29 cellular contexts compared by ENCODE assay signal in genomic region chr14:22606380-22606779, GRCh38. TPM values are rescaled to one million over a fixed set of nuclear protein-coding genes. Genes with fewer than 3 reads are reported as not detected.
DNase-seq lines count a peak whose midpoint lies in the region; ATAC-seq, FAIRE-seq and TF ChIP-seq lines count a peak whose summit lies in the region.
"Had no signal": no experiment of that assay in that cellular context is flagged by ENCODE, and none has a peak within 500 bp of the region (broad histone marks: within the 10 kb centered on the region; RNA-seq: fewer than 3 reads in every experiment).

No MANE protein-coding gene starts in this region.

- H3K9me2 ChIP-seq in PC-3 (replicated peaks; ENCODE audit: low read length) (no peaks in the 10 kb centered on the region), hepatocyte (replicated peaks; ENCODE audit: insufficient read depth) (no peaks in the 10 kb centered on the region)

- peaks cover 45% of the 10 kb centered on the region for H3K36me3 ChIP-seq in PC-3 (ENCODE audit: low read depth, low read length)
- no peaks in the 10 kb centered on the region for H3K36me3 ChIP-seq in hepatocyte (replicated peaks; ENCODE audit: insufficient read depth, low read depth)
- peaks cover 2% of the 10 kb centered on the region for H3K36me3 ChIP-seq in MG63
- H3K36me3 ChIP-seq in prostate gland: peaks cover 6 to 22% of the 10 kb centered on the region in 2 donors
- H3K36me3 ChIP-seq: BE2C had no signal

- H3K27me3 Mint-ChIP-seq in CD4-positive, alpha-beta T cell: no peaks in the 10 kb centered on the region
- H3K27me3 Mint-ChIP-seq: activated T-cell treated with anti-CD3 and anti-CD28 coated beads, Interleukin-2, amount 50 U/mL, for 24 hours; naive B cell had no signal

- TF ChIP-seq POLR2A in A549 (IDR thresholded peaks at IDR 0.05; ENCODE audit: low read length): no peak
- no peak for TF ChIP-seq POLR2A in prostate gland (IDR thresholded peaks at IDR 0.05)

- H3K9me3 ChIP-seq in A549 (no peaks in the 10 kb centered on the region), PC-3 (ENCODE audit: low read length) (no peaks in the 10 kb centered on the region), hepatocyte (ENCODE audit: low read depth) (no peaks in the 10 kb centered on the region), MG63 (no peaks in the 10 kb centered on the region), prostate gland (no peaks in the 10 kb centered on the region)
- H3K9me3 ChIP-seq in CD4-positive, alpha-beta T cell (ENCODE audit: control insufficient read depth, low read length): no peaks in the 10 kb centered on the region
- H3K9me3 ChIP-seq: BE2C, left lung, neutrophil, spleen, upper lobe of left lung had no signal

- no peak for FAIRE-seq in A549 (lab: Jason Lieb, UNC)
- FAIRE-seq: endothelial cell of umbilical vein, GM12891, islet of Langerhans, K562 had no signal

- peaks cover 88% of the 10 kb centered on the region for H3K36me3 Mint-ChIP-seq in CD4-positive, alpha-beta T cell (ENCODE audit: low read depth)

- no peak overlapping the region for H3K4me3 ChIP-seq in A549
- H3K4me3 ChIP-seq in PC-3 (ENCODE audit: low read length): no peak overlapping the region
- H3K4me3 ChIP-seq in hepatocyte: no peak overlapping the region
- H3K4me3 ChIP-seq in MG63: no peak overlapping the region
- no peak overlapping the region for H3K4me3 ChIP-seq in prostate gland
- H3K4me3 ChIP-seq: dorsolateral prefrontal cortex, K562, left lung, spleen, upper lobe of left lung had no signal

- ATAC-seq in A549 (peak; percentile 28 to 55; a peak in 3 of 6 replicates), PC-3 (peak; percentile 85)
- ATAC-seq in CD4-positive, alpha-beta T cell (ENCODE audit: poor library complexity): no peak
- ATAC-seq: K562, left lung had no signal

- H3K4me3 Mint-ChIP-seq in CD4-positive, alpha-beta T cell: no peak overlapping the region
- H3K4me3 Mint-ChIP-seq: activated T-cell treated with anti-CD3 and anti-CD28 coated beads, Interleukin-2, amount 50 U/mL, for 24 hours; naive B cell had no signal

- no peaks in the 10 kb centered on the region for H3K4me1 Mint-ChIP-seq in CD4-positive, alpha-beta T cell (ENCODE audit: low read depth)

- peaks cover 10% of the 10 kb centered on the region for H3F3A ChIP-seq in PC-3 (ENCODE audit: low read length, unreplicated experiment)

- H3K27ac Mint-ChIP-seq in CD4-positive, alpha-beta T cell: no peak overlapping the region
- H3K27ac Mint-ChIP-seq: activated T-cell treated with anti-CD3 and anti-CD28 coated beads, Interleukin-2, amount 50 U/mL, for 24 hours; naive B cell had no signal

- TF ChIP-seq CTCF in A549 (IDR thresholded peaks at IDR 0.05): no peak
- no peak for TF ChIP-seq CTCF in PC-3 (conservative IDR thresholded peaks at IDR 0.05; ENCODE audit: low read depth, low read length)
- no peak for TF ChIP-seq CTCF in hepatocyte (IDR thresholded peaks at IDR 0.05; ENCODE audit: poor library complexity)
- no peak for TF ChIP-seq CTCF in prostate gland (IDR thresholded peaks at IDR 0.05)
- TF ChIP-seq CTCF in CD4-positive, alpha-beta T cell (IDR thresholded peaks at IDR 0.05): no peak

- H4K20me1 ChIP-seq in PC-3 (ENCODE audit: low read length) (no peaks in the 10 kb centered on the region), hepatocyte (ENCODE audit: insufficient read depth, poor library complexity, severe bottlenecking) (no peaks in the 10 kb centered on the region)

- H3K27ac ChIP-seq in A549 (peak overlapping the region; percentile 72 to 83), PC-3 (ENCODE audit: low read length) (no peak overlapping the region), hepatocyte (peak overlapping the region; percentile 85), prostate gland (no peak overlapping the region)
- H3K27ac ChIP-seq in CD4-positive, alpha-beta T cell (ENCODE audit: low read depth, low read length): no peak overlapping the region
- H3K27ac ChIP-seq: dorsolateral prefrontal cortex, left lung, neutrophil, spleen, upper lobe of left lung had no signal

- H2AFZ ChIP-seq in PC-3 (ENCODE audit: low read length) (no peak overlapping the region), hepatocyte (no peak overlapping the region)

- H3K27me3 ChIP-seq in PC-3 (ENCODE audit: low read length) (no peaks in the 10 kb centered on the region), hepatocyte (no peaks in the 10 kb centered on the region), MG63 (no peaks in the 10 kb centered on the region), prostate gland (replicated peaks; ENCODE audit: insufficient read depth) (no peaks in the 10 kb centered on the region)
- H3K27me3 ChIP-seq in CD4-positive, alpha-beta T cell (ENCODE audit: control insufficient read depth, insufficient read depth, low read length): no peaks in the 10 kb centered on the region
- H3K27me3 ChIP-seq: BE2C, dorsolateral prefrontal cortex, left lung, neutrophil, spleen, upper lobe of left lung had no signal

- H3K79me2 ChIP-seq in PC-3 (ENCODE audit: low read length): no peaks in the 10 kb centered on the region
- peaks cover 2% of the 10 kb centered on the region for H3K79me2 ChIP-seq in hepatocyte

- peak overlapping the region; percentile 66 for H3K4me2 ChIP-seq in A549
- peak overlapping the region; percentile 30; the same call in 1 of the 2 replicates for H3K4me2 ChIP-seq in PC-3 (ENCODE audit: low read length)
- H3K4me2 ChIP-seq in hepatocyte: no peak overlapping the region

- peak in 1 of 2 experiments; percentile 39 for DNase-seq in A549 (ENCODE audit: low read depth in 1 of 2, low spot score in 1 of 2)
- peak; percentile 59 for DNase-seq in LHCN-M2 (ENCODE audit: low read depth)
- DNase-seq in PC-3: peak; percentile 50
- peak; percentile 60 for DNase-seq in hepatocyte (ENCODE audit: low spot score)
- no peak for DNase-seq in MG63
- DNase-seq in HK-2 (ENCODE audit: unreplicated experiment): no peak
- DNase-seq in prostate gland (ENCODE audit: low spot score): no peak
- DNase-seq in CD4-positive, alpha-beta T cell: no peak
- DNase-seq: activated CD4-positive, alpha-beta T cell treated with anti-CD3 and anti-CD28 coated beads for 4 hours; activated gamma-delta T cell treated with Interleukin-2 at 50 U/mL for 16 hours; activated T-cell treated with anti-CD3 and anti-CD28 coated beads, Interleukin-2, amount 50 U/mL, for 24 hours; BE2C; dorsolateral prefrontal cortex; HCEC 1CT; left lung; MM.1S; naive B cell; NCI-H774; spleen; stimulated activated CD4-positive, alpha-beta T cell treated with anti-CD3 and anti-CD28 coated beads, Interleukin-2, amount 100 ng/mL, for 48 hours; substantia nigra; upper lobe of left lung had no signal

- POLR2A ChIA-PET in A549 (lab: Yijun Ruan, JAX) (interaction anchor here (0.6 kb wide), 1 partner anchor 46 kb away, joined by 3 read pairs; no protein-coding TSS in a partner anchor), PC-3 (lab: Charles Lee; ENCODE audit: unreplicated experiment) (interaction anchor here (0.5 kb wide), 1 partner anchor 815 kb away, joined by 3 read pairs; no protein-coding TSS in a partner anchor)
- POLR2A ChIA-PET in CD4-positive, alpha-beta T cell (lab: Charles Lee): no interaction called here

- H3K4me1 ChIP-seq in A549: peaks cover 61% of the 10 kb centered on the region
- peaks cover 47% of the 10 kb centered on the region for H3K4me1 ChIP-seq in PC-3 (ENCODE audit: insufficient read depth, low read length)
- H3K4me1 ChIP-seq in hepatocyte (ENCODE audit: insufficient read depth): peaks cover 22% of the 10 kb centered on the region
- H3K4me1 ChIP-seq in prostate gland (replicated peaks): no peaks in the 10 kb centered on the region
- H3K4me1 ChIP-seq: left lung, upper lobe of left lung had no signal

- TF ChIP-seq RAD21 in A549 (conservative IDR thresholded peaks at IDR 0.05 in 1 of 2, IDR thresholded peaks at IDR 0.05 in 1 of 2): no peak

- CTCF ChIA-PET in A549 (lab: Yijun Ruan, JAX) (interaction anchor here (1.6 to 1.9 kb wide), 2 partner anchors 36 to 46 kb away, joined by 6 to 8 read pairs; no protein-coding TSS in a partner anchor), PC-3 (lab: Charles Lee) (interaction anchor here (0.6 kb wide), 1 partner anchor 17 kb away, joined by 3 read pairs; the partner anchor contains the start of gene DAD1)
- CTCF ChIA-PET in CD4-positive, alpha-beta T cell (lab: Charles Lee): no interaction called here

- no TSS peak for BruUV-seq in PC-3 (replicated peaks; lab: Mats Ljungman, UMichigan)

- intact Hi-C loops in PC-3 (cut with micrococcal nuclease): no loop called here
- intact Hi-C loops in prostate gland (cut with DNase I): no loop called here
- intact Hi-C loops in CD4-positive, alpha-beta T cell (cut with DNase I, micrococcal nuclease): no loop called here

- TF ChIP-seq EP300 in A549 (IDR thresholded peaks at IDR 0.05): no peak

- H3K9ac ChIP-seq in PC-3 (ENCODE audit: low read length): no peak overlapping the region

- 17% methylated on average over 6 of the region's 6 CpGs for whole genome bisulfite sequencing in A549 (ENCODE audit: missing lambda C conversion rate)
- whole genome bisulfite sequencing in hepatocyte (ENCODE audit: low lambda C conversion rate, missing lambda C conversion rate): 38% methylated on average over 6 of the region's 6 CpGs
- WGBS in prostate gland: 57% methylated on average over 6 of the region's 6 CpGs

- H3K9me3 Mint-ChIP-seq in CD4-positive, alpha-beta T cell: no peaks in the 10 kb centered on the region
- H3K9me3 Mint-ChIP-seq: activated T-cell treated with anti-CD3 and anti-CD28 coated beads, Interleukin-2, amount 50 U/mL, for 24 hours; naive B cell had no signal

RNA-seq across cellular contexts. Expression of gene ABHD4, which starts 8.3 kb away (rescaled TPM):
- polyA plus RNA-seq in A549 (2011; rRNA removed) (58.3 and 75.0 TPM in 2 replicates), A549 (2017; fragmentation: RNase III; extraction: RNeasy Plus Mini Kit Qiagen cat#74134 plus additional on column Dnase treatment) (63.4 to 70.7 TPM (median 66.5 TPM) in 3 replicates), hepatocyte (43.3 and 49.8 TPM in 2 replicates)
- polyA plus RNA-seq in A549 (2012; cell fraction: cytosol; rRNA removed): 70.0 and 92.8 TPM in 2 replicates
- polyA plus RNA-seq in A549 (2012; cell fraction: nucleus; rRNA removed): 89.5 and 91.0 TPM in 2 replicates
- 57.6 and 74.4 TPM in 2 replicates for polyA minus RNA-seq in A549 (2011; rRNA and poly(A)+ RNA removed)
- total RNA-seq in LHCN-M2 (2014; rRNA removed) (6.5 and 9.8 TPM in 2 replicates), PC-3 (2014; rRNA removed) (9.1 and 9.6 TPM in 2 replicates), hepatocyte (30.7 and 33.9 TPM in 2 replicates), prostate gland (100 to 1,000 TPM in 1 of 2 donors, 10 to 100 TPM in 1; 25.9 to 116 TPM)
- polyA plus RNA-seq in LHCN-M2 (2012): 51.0 TPM
- 0.89 and 15.5 TPM in 2 replicates for total RNA-seq in MG63 (2014; rRNA removed; shearing (Covaris generic); ENCODE audit: low replicate concordance)
- total RNA-seq in CD4-positive, alpha-beta T cell: 1 to 10 TPM; 7.1 to 8.9 TPM

RNA-seq across cellular contexts. Expression of gene DAD1, which starts 17.4 kb away (rescaled TPM):
- 458 and 474 TPM in 2 replicates for polyA plus RNA-seq in A549 (2011; rRNA removed)
- 417 and 429 TPM in 2 replicates for polyA plus RNA-seq in A549 (2012; cell fraction: cytosol; rRNA removed)
- polyA plus RNA-seq in A549 (2012; cell fraction: nucleus; rRNA removed): 241 and 387 TPM in 2 replicates
- 314 to 317 TPM (median 317 TPM) in 3 replicates for polyA plus RNA-seq in A549 (2017; fragmentation: RNase III; extraction: RNeasy Plus Mini Kit Qiagen cat#74134 plus additional on column Dnase treatment)
- polyA minus RNA-seq in A549 (2011; rRNA and poly(A)+ RNA removed): 144 and 183 TPM in 2 replicates
- 284 and 290 TPM in 2 replicates for total RNA-seq in LHCN-M2 (2014; rRNA removed)
- polyA plus RNA-seq in LHCN-M2 (2012): 462 TPM
- total RNA-seq in PC-3 (2014; rRNA removed): 228 and 258 TPM in 2 replicates
- total RNA-seq in hepatocyte: 327 and 358 TPM in 2 replicates
- 441 and 463 TPM in 2 replicates for polyA plus RNA-seq in hepatocyte
- total RNA-seq in MG63 (2014; rRNA removed; shearing (Covaris generic); ENCODE audit: low replicate concordance): 275 and 292 TPM in 2 replicates
- total RNA-seq in prostate gland: 100 to 1,000 TPM; 231 to 289 TPM
- 10 to 100 TPM; 41.8 to 44.1 TPM for total RNA-seq in CD4-positive, alpha-beta T cell

RNA-seq across cellular contexts. Expression of gene OR6J1, which starts 37.8 kb away (rescaled TPM):
- polyA plus RNA-seq in A549 (2011; rRNA removed): not detected in 2 replicates
- polyA plus RNA-seq in A549 (2012; cell fraction: cytosol; rRNA removed): not detected in 2 replicates
- 0.01 TPM in 1 of 2 replicates, not detected in the other for polyA plus RNA-seq in A549 (2012; cell fraction: nucleus; rRNA removed)
- not detected in 3 replicates for polyA plus RNA-seq in A549 (2017; fragmentation: RNase III; extraction: RNeasy Plus Mini Kit Qiagen cat#74134 plus additional on column Dnase treatment)
- polyA minus RNA-seq in A549 (2011; rRNA and poly(A)+ RNA removed): 0.08 TPM in 1 of 2 replicates, not detected in the other
- not detected in 2 replicates for total RNA-seq in LHCN-M2 (2014; rRNA removed)
- polyA plus RNA-seq in LHCN-M2 (2012): not detected
- total RNA-seq in PC-3 (2014; rRNA removed): not detected in 2 replicates
- total RNA-seq in hepatocyte: 0.03 TPM in 1 of 2 replicates, not detected in the other
- not detected in 2 replicates for polyA plus RNA-seq in hepatocyte
- not detected in 2 replicates for total RNA-seq in MG63 (2014; rRNA removed; shearing (Covaris generic); ENCODE audit: low replicate concordance)
- not detected for total RNA-seq in prostate gland
- total RNA-seq in CD4-positive, alpha-beta T cell: not detected
- total RNA-seq: Daoy, endothelial cell of umbilical vein, glomerular endothelial cell, K562, left lung, spleen had no signal
- polyA plus RNA-seq: endothelial cell of umbilical vein, K562, spleen had no signal

Comparison
In these comparisons a context has a peak if more than half of its experiments do, and no peak if none do; other contexts are left out.
1. DNase-seq: peak in LHCN-M2 (single experiment), PC-3 (single experiment) and hepatocyte (single experiment); none in MG63 (single experiment), HK-2 (single experiment), prostate gland (single experiment) and CD4-positive, alpha-beta T cell (0 of 10).
2. H3K27ac ChIP-seq: peak in A549 (2 of 2) and hepatocyte (single experiment); none in PC-3 (single experiment), prostate gland (0 of 2) and CD4-positive, alpha-beta T cell (single experiment).